In genomic region chr4:81405900-81406401, GRCh38 we compare ENCODE assay signal across 7 cellular contexts.
DNase-seq lines count a peak whose midpoint lies in the region; ATAC-seq and TF ChIP-seq lines count a peak whose summit lies in the region.

No MANE protein-coding gene starts in this region.

- H2AK5ac ChIP-seq in trophoblast cell (ENCODE audit: low read length), result no peak overlapping the region

- no peaks in the 10 kb centered on the region for H3K9me3 ChIP-seq in trophoblast cell (ENCODE audit: insufficient read depth, low read depth, low read length)

- H3K27me3 ChIP-seq in trophoblast cell (ENCODE audit: insufficient read depth, low read length), result no peaks in the 10 kb centered on the region

- no peaks in the 10 kb centered on the region for H3K9me3 Mint-ChIP-seq in activated CD4-positive, alpha-beta T cell treated with anti-CD3 and anti-CD28 coated beads, Interleukin-2, amount 10 ng/mL, durations not matched to agents 7 days and 5 days

- no peak overlapping the region for H3K27ac ChIP-seq in trophoblast cell (ENCODE audit: low read depth, low read length)

- DNase-seq in G401 (ENCODE audit: low spot score) (peak; percentile 83), NCI-H446 (lab: John Stamatoyannopoulos, UW) (peak; percentile 73 to 74), fibroblast of villous mesenchyme (ENCODE audit: low read depth) (peak; percentile 79), trophoblast cell (peak; percentile 32 to 91)
- peak; percentile 75 for DNase-seq in activated CD4-positive, alpha-beta T cell treated with anti-CD3 and anti-CD28 coated beads, Interleukin-2, amount 10 ng/mL, durations not matched to agents 7 days and 5 days

- H2BK12ac ChIP-seq in trophoblast cell (ENCODE audit: low read length), result no peak overlapping the region

- no peak overlapping the region for H3K4me3 Mint-ChIP-seq in activated CD4-positive, alpha-beta T cell treated with anti-CD3 and anti-CD28 coated beads, Interleukin-2, amount 10 ng/mL, durations not matched to agents 7 days and 5 days

- no peak overlapping the region for H4K8ac ChIP-seq in trophoblast cell (ENCODE audit: low read depth, low read length)

- no peaks in the 10 kb centered on the region for H3K36me3 ChIP-seq in trophoblast cell (ENCODE audit: control insufficient read depth in 1 of 2, insufficient read depth in 2 of 2, low read length in 2 of 2)

- no peak overlapping the region for H4K91ac ChIP-seq in trophoblast cell (ENCODE audit: low read depth, low read length)

- no peak overlapping the region for H3K4me2 ChIP-seq in trophoblast cell (ENCODE audit: low read length)

- no peak overlapping the region for H3K4ac ChIP-seq in trophoblast cell (ENCODE audit: low read depth, low read length)

- H3K14ac ChIP-seq in trophoblast cell (ENCODE audit: low read length), result no peak overlapping the region

- in situ Hi-C loops in G401 (cut with HindIII; ENCODE audit: low sequenced_read_pairs), result no loop called here

- H3K23ac ChIP-seq in trophoblast cell (ENCODE audit: low read length), result no peak overlapping the region

- no peak overlapping the region for H2BK120ac ChIP-seq in trophoblast cell (ENCODE audit: insufficient read depth, low read length, poor library complexity)

- H3K4me3 ChIP-seq in fibroblast of villous mesenchyme (ENCODE audit: low read depth, low read length) (no peak overlapping the region), trophoblast cell (ENCODE audit: low read depth, low read length) (no peak overlapping the region)

- peaks cover 5% of the 10 kb centered on the region for H3K4me1 Mint-ChIP-seq in activated CD4-positive, alpha-beta T cell treated with anti-CD3 and anti-CD28 coated beads, Interleukin-2, amount 10 ng/mL, durations not matched to agents 7 days and 5 days

- TF ChIP-seq CTCF in fibroblast of villous mesenchyme (IDR thresholded peaks at IDR 0.05; ENCODE audit: insufficient read depth, low read depth, low read length), result peak; percentile 71

- no peak overlapping the region for H3K9ac ChIP-seq in trophoblast cell (ENCODE audit: low read length)

- H2AFZ ChIP-seq in trophoblast cell (ENCODE audit: insufficient read depth, low read length, poor library complexity), result no peak overlapping the region

- no peak overlapping the region for H3K27ac Mint-ChIP-seq in activated CD4-positive, alpha-beta T cell treated with anti-CD3 and anti-CD28 coated beads, Interleukin-2, amount 10 ng/mL, durations not matched to agents 7 days and 5 days

- WGBS in trophoblast cell (ENCODE audit: extremely low coverage, insufficient coverage, insufficient read length), result no CpG with 5 or more reads among the region's 4 CpGs

- H3K27me3 Mint-ChIP-seq in activated CD4-positive, alpha-beta T cell treated with anti-CD3 and anti-CD28 coated beads, Interleukin-2, amount 10 ng/mL, durations not matched to agents 7 days and 5 days, result no peaks in the 10 kb centered on the region

- H3K79me1 ChIP-seq in trophoblast cell (ENCODE audit: low read length), result no peaks in the 10 kb centered on the region

- no peak overlapping the region for H4K12ac ChIP-seq in trophoblast cell (ENCODE audit: low read depth, low read length)

- H3K4me1 ChIP-seq in trophoblast cell (ENCODE audit: control insufficient read depth in 1 of 2, insufficient read depth in 2 of 2, low read length in 2 of 2), result no peaks in the 10 kb centered on the region

- no peaks in the 10 kb centered on the region for H3K79me2 ChIP-seq in trophoblast cell (ENCODE audit: control insufficient read depth, insufficient read depth, low read length, poor library complexity)

- CTCF ChIA-PET in activated CD4-positive, alpha-beta T cell treated with anti-CD3 and anti-CD28 coated beads, Interleukin-2, amount 10 ng/mL, durations not matched to agents 7 days and 5 days (lab: Charles Lee), result no interaction called here

- H3K18ac ChIP-seq in trophoblast cell (ENCODE audit: low read length), result no peak overlapping the region

- ATAC-seq in GM21360 (IDR thresholded peaks at IDR 0.05; ENCODE audit: unreplicated experiment) (peak; percentile 74), HG03521 (IDR thresholded peaks at IDR 0.05; ENCODE audit: unreplicated experiment) (peak; percentile 69)

- no peaks in the 10 kb centered on the region for H3K36me3 Mint-ChIP-seq in activated CD4-positive, alpha-beta T cell treated with anti-CD3 and anti-CD28 coated beads, Interleukin-2, amount 10 ng/mL, durations not matched to agents 7 days and 5 days (ENCODE audit: low read depth)

- POLR2A ChIA-PET in activated CD4-positive, alpha-beta T cell treated with anti-CD3 and anti-CD28 coated beads, Interleukin-2, amount 10 ng/mL, durations not matched to agents 7 days and 5 days (lab: Charles Lee), result no interaction called here

- no peak overlapping the region for H2BK5ac ChIP-seq in trophoblast cell (ENCODE audit: low read depth, low read length, poor library complexity)
